Comparison of ENCODE assay signal across 16 cellular contexts in genomic region chr7:138945169-138945568, GRCh38. TPM values are rescaled to one million over a fixed set of nuclear protein-coding genes. Genes with fewer than 3 reads are reported as not detected.
"Had no signal": no experiment of that assay in that cellular context is flagged by ENCODE, and none has a peak within 500 bp of the region (broad histone marks: within the 10 kb centered on the region; RNA-seq: fewer than 3 reads in every experiment).

No MANE protein-coding gene starts in this region.

- H3K9me3 ChIP-seq: breast epithelium, esophagus squamous epithelium, right atrium auricular region, thyroid gland had no signal

- DNase-seq: activated CD4-positive, alpha-beta T cell treated with anti-CD3 and anti-CD28 coated beads for 4 hours; activated CD8-positive, alpha-beta memory T cell treated with anti-CD3 and anti-CD28 coated beads, Interleukin-2, amount 50 U/mL, for 4 hours; activated CD8-positive, alpha-beta T cell treated with anti-CD3 and anti-CD28 coated beads for 36 hours; activated T-cell treated with anti-CD3 and anti-CD28 coated beads, Interleukin-2, amount 50 U/mL, for 72 hours; aorta; dorsolateral prefrontal cortex; esophagus squamous epithelium; foreskin fibroblast; head of caudate nucleus; naive thymus-derived CD4-positive, alpha-beta T cell; nucleus accumbens; small intestine; thyroid gland had no signal

- H3K27ac ChIP-seq: breast epithelium, esophagus squamous epithelium, right atrium auricular region, thyroid gland, VCaP had no signal

- H3K4me3 ChIP-seq: breast epithelium, dorsolateral prefrontal cortex, esophagus squamous epithelium, right atrium auricular region, thyroid gland had no signal

- H3K36me3 ChIP-seq: breast epithelium, esophagus squamous epithelium, right atrium auricular region, thyroid gland had no signal

- H3K27me3 ChIP-seq: breast epithelium, esophagus squamous epithelium, right atrium auricular region, thyroid gland had no signal

- H3K4me1 ChIP-seq: breast epithelium, esophagus squamous epithelium, right atrium auricular region, thyroid gland had no signal

- ATAC-seq: activated CD8-positive, alpha-beta T cell treated with anti-CD3 and anti-CD28 coated beads for 36 hours; activated T-cell treated with anti-CD3 and anti-CD28 coated beads, Interleukin-2, amount 50 U/mL, for 72 hours; naive thymus-derived CD4-positive, alpha-beta T cell had no signal

RNA-seq across cellular contexts. Expression of gene KIAA1549, which starts 36.0 kb away (rescaled TPM):
- polyA plus RNA-seq: naive thymus-derived CD4-positive, alpha-beta T cell had no signal
